Comparison of ENCODE assay signal across 1 cellular context in the genomic region with DNA sequence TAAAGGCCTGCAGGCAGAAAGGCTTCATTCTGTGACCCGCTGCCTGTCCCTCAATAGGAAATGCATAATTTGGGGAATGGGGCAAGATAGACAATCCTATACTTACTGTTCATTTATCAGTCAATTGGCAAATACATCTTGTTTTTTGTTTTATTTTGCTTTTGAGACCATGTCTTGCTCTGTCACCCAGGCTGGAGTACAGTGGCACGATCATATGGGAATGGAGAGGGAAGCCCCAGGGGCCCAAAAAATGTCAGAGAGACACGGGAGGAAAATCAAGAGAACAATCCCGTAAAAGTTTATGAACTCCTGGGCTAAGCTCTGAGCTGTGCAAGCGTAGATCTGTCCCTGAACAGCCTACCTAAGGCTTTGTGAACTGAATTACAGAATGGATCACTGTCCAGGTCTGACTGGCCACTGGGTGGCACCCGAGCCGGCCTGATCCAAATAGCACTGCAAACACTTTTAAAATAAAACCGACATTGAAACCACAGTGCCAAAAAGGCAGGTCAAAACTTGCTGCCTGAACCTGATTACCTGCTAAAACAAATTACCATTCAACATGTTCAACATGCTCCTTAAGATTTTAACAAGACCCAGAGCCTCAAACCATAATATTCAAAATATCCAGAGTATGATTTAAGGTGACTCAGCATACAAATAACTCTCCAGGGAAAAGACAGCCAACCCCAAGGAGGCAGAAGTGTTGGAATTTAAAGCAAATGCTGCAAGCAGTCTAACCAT.
A peak's percentile ranks its signal among the peaks of the same experiment; 100 is the strongest.
TF ChIP-seq lines count a peak whose summit lies in the region.

No MANE protein-coding gene starts in this region.

TF ChIP-seq in K562, 482 proteins besides CTCF, POLR2A, EP300 and RAD21 (continued from another document and continues in another):
- TF ChIP-seq TAF7 (tag; IDR thresholded peaks at IDR 0.05) = no peak
- no peak for TF ChIP-seq HMG20A (CRISPR knock-in tag; conservative IDR thresholded peaks at IDR 0.05)
- TF ChIP-seq, protein P1, sequence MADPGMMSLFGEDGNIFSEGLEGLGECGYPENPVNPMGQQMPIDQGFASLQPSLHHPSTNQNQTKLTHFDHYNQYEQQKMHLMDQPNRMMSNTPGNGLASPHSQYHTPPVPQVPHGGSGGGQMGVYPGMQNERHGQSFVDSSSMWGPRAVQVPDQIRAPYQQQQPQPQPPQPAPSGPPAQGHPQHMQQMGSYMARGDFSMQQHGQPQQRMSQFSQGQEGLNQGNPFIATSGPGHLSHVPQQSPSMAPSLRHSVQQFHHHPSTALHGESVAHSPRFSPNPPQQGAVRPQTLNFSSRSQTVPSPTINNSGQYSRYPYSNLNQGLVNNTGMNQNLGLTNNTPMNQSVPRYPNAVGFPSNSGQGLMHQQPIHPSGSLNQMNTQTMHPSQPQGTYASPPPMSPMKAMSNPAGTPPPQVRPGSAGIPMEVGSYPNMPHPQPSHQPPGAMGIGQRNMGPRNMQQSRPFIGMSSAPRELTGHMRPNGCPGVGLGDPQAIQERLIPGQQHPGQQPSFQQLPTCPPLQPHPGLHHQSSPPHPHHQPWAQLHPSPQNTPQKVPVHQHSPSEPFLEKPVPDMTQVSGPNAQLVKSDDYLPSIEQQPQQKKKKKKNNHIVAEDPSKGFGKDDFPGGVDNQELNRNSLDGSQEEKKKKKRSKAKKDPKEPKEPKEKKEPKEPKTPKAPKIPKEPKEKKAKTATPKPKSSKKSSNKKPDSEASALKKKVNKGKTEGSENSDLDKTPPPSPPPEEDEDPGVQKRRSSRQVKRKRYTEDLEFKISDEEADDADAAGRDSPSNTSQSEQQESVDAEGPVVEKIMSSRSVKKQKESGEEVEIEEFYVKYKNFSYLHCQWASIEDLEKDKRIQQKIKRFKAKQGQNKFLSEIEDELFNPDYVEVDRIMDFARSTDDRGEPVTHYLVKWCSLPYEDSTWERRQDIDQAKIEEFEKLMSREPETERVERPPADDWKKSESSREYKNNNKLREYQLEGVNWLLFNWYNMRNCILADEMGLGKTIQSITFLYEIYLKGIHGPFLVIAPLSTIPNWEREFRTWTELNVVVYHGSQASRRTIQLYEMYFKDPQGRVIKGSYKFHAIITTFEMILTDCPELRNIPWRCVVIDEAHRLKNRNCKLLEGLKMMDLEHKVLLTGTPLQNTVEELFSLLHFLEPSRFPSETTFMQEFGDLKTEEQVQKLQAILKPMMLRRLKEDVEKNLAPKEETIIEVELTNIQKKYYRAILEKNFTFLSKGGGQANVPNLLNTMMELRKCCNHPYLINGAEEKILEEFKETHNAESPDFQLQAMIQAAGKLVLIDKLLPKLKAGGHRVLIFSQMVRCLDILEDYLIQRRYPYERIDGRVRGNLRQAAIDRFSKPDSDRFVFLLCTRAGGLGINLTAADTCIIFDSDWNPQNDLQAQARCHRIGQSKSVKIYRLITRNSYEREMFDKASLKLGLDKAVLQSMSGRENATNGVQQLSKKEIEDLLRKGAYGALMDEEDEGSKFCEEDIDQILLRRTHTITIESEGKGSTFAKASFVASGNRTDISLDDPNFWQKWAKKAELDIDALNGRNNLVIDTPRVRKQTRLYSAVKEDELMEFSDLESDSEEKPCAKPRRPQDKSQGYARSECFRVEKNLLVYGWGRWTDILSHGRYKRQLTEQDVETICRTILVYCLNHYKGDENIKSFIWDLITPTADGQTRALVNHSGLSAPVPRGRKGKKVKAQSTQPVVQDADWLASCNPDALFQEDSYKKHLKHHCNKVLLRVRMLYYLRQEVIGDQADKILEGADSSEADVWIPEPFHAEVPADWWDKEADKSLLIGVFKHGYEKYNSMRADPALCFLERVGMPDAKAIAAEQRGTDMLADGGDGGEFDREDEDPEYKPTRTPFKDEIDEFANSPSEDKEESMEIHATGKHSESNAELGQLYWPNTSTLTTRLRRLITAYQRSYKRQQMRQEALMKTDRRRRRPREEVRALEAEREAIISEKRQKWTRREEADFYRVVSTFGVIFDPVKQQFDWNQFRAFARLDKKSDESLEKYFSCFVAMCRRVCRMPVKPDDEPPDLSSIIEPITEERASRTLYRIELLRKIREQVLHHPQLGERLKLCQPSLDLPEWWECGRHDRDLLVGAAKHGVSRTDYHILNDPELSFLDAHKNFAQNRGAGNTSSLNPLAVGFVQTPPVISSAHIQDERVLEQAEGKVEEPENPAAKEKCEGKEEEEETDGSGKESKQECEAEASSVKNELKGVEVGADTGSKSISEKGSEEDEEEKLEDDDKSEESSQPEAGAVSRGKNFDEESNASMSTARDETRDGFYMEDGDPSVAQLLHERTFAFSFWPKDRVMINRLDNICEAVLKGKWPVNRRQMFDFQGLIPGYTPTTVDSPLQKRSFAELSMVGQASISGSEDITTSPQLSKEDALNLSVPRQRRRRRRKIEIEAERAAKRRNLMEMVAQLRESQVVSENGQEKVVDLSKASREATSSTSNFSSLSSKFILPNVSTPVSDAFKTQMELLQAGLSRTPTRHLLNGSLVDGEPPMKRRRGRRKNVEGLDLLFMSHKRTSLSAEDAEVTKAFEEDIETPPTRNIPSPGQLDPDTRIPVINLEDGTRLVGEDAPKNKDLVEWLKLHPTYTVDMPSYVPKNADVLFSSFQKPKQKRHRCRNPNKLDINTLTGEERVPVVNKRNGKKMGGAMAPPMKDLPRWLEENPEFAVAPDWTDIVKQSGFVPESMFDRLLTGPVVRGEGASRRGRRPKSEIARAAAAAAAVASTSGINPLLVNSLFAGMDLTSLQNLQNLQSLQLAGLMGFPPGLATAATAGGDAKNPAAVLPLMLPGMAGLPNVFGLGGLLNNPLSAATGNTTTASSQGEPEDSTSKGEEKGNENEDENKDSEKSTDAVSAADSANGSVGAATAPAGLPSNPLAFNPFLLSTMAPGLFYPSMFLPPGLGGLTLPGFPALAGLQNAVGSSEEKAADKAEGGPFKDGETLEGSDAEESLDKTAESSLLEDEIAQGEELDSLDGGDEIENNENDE (IDR thresholded peaks at IDR 0.05; ENCODE audit: low read depth, low read length) = no peak
- TF ChIP-seq, protein P2, sequence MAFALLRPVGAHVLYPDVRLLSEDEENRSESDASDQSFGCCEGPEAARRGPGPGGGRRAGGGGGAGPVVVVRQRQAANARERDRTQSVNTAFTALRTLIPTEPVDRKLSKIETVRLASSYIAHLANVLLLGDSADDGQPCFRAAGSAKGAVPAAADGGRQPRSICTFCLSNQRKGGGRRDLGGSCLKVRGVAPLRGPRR (CRISPR knock-in tag; IDR thresholded peaks at IDR 0.05) = no peak
- TF ChIP-seq FOXK2 (conservative IDR thresholded peaks at IDR 0.05 in 1 of 2, IDR thresholded peaks at IDR 0.05 in 1 of 2; ENCODE audit: low read depth in 2 of 2) = no peak
- TF ChIP-seq, protein P3, sequence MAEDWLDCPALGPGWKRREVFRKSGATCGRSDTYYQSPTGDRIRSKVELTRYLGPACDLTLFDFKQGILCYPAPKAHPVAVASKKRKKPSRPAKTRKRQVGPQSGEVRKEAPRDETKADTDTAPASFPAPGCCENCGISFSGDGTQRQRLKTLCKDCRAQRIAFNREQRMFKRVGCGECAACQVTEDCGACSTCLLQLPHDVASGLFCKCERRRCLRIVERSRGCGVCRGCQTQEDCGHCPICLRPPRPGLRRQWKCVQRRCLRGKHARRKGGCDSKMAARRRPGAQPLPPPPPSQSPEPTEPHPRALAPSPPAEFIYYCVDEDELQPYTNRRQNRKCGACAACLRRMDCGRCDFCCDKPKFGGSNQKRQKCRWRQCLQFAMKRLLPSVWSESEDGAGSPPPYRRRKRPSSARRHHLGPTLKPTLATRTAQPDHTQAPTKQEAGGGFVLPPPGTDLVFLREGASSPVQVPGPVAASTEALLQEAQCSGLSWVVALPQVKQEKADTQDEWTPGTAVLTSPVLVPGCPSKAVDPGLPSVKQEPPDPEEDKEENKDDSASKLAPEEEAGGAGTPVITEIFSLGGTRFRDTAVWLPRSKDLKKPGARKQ (CRISPR knock-in tag; IDR thresholded peaks at IDR 0.05) = no peak
- TF ChIP-seq ARID1B (IDR thresholded peaks at IDR 0.05) = 0 out of 2 replicates have a peak, but pooled peaks have one; percentile 22
- TF ChIP-seq, protein P4, sequence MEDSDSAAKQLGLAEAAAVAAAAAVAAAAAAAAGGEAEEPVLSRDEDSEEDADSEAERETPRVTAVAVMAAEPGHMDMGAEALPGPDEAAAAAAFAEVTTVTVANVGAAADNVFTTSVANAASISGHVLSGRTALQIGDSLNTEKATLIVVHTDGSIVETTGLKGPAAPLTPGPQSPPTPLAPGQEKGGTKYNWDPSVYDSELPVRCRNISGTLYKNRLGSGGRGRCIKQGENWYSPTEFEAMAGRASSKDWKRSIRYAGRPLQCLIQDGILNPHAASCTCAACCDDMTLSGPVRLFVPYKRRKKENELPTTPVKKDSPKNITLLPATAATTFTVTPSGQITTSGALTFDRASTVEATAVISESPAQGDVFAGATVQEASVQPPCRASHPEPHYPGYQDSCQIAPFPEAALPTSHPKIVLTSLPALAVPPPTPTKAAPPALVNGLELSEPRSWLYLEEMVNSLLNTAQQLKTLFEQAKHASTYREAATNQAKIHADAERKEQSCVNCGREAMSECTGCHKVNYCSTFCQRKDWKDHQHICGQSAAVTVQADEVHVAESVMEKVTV (CRISPR knock-in tag; IDR thresholded peaks at IDR 0.05) = peak; percentile 54
- no peak for TF ChIP-seq SUPT5H (IDR thresholded peaks at IDR 0.05)
- peak; percentile 75 for TF ChIP-seq MAFG (tag; conservative IDR thresholded peaks at IDR 0.05)
- peak; percentile 28; the same call in 1 of the 2 replicates for TF ChIP-seq MAFK (IDR thresholded peaks at IDR 0.05; ENCODE audit: low read length)
- no peak for TF ChIP-seq RFX1 (IDR thresholded peaks at IDR 0.05)
- no peak for TF ChIP-seq DACH1 (IDR thresholded peaks at IDR 0.05; ENCODE audit: partially characterized antibody)
- no peak for TF ChIP-seq TSC22D4 (tag; IDR thresholded peaks at IDR 0.05)
- no peak for TF ChIP-seq ZNF212 (CRISPR knock-in tag; IDR thresholded peaks at IDR 0.05)
- TF ChIP-seq, protein P5, sequence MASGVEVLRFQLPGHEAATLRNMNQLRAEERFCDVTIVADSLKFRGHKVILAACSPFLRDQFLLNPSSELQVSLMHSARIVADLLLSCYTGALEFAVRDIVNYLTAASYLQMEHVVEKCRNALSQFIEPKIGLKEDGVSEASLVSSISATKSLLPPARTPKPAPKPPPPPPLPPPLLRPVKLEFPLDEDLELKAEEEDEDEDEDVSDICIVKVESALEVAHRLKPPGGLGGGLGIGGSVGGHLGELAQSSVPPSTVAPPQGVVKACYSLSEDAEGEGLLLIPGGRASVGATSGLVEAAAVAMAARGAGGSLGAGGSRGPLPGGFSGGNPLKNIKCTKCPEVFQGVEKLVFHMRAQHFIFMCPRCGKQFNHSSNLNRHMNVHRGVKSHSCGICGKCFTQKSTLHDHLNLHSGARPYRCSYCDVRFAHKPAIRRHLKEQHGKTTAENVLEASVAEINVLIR (CRISPR knock-in tag; IDR thresholded peaks at IDR 0.05) = no peak
- TF ChIP-seq ZEB2 (IDR thresholded peaks at IDR 0.05) = no peak
- TF ChIP-seq ZNF57 (CRISPR knock-in tag; IDR thresholded peaks at IDR 0.05) = no peak
- TF ChIP-seq, protein P6, sequence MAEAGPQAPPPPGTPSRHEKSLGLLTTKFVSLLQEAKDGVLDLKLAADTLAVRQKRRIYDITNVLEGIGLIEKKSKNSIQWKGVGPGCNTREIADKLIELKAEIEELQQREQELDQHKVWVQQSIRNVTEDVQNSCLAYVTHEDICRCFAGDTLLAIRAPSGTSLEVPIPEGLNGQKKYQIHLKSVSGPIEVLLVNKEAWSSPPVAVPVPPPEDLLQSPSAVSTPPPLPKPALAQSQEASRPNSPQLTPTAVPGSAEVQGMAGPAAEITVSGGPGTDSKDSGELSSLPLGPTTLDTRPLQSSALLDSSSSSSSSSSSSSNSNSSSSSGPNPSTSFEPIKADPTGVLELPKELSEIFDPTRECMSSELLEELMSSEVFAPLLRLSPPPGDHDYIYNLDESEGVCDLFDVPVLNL (CRISPR knock-in tag; IDR thresholded peaks at IDR 0.05; ENCODE audit: low read depth) = no peak
- no peak for TF ChIP-seq RUNX1 (IDR thresholded peaks at IDR 0.05; ENCODE audit: low read depth)
- TF ChIP-seq, protein P7, sequence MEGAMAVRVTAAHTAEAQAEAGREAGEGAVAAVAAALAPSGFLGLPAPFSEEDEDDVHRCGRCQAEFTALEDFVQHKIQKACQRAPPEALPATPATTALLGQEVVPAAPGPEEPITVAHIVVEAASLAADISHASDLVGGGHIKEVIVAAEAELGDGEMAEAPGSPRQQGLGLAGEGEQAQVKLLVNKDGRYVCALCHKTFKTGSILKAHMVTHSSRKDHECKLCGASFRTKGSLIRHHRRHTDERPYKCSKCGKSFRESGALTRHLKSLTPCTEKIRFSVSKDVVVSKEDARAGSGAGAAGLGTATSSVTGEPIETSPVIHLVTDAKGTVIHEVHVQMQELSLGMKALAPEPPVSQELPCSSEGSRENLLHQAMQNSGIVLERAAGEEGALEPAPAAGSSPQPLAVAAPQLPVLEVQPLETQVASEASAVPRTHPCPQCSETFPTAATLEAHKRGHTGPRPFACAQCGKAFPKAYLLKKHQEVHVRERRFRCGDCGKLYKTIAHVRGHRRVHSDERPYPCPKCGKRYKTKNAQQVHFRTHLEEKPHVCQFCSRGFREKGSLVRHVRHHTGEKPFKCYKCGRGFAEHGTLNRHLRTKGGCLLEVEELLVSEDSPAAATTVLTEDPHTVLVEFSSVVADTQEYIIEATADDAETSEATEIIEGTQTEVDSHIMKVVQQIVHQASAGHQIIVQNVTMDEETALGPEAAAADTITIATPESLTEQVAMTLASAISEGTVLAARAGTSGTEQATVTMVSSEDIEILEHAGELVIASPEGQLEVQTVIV (CRISPR knock-in tag; IDR thresholded peaks at IDR 0.05; ENCODE audit: borderline replicate concordance) = no peak
- 0 out of 2 replicates have a peak, but pooled peaks have one; percentile 33 for TF ChIP-seq DNMT1 (IDR thresholded peaks at IDR 0.05)
- TF ChIP-seq HEY1 (CRISPR knock-in tag; IDR thresholded peaks at IDR 0.05; ENCODE audit: borderline replicate concordance) = no peak
- TF ChIP-seq, protein P8, sequence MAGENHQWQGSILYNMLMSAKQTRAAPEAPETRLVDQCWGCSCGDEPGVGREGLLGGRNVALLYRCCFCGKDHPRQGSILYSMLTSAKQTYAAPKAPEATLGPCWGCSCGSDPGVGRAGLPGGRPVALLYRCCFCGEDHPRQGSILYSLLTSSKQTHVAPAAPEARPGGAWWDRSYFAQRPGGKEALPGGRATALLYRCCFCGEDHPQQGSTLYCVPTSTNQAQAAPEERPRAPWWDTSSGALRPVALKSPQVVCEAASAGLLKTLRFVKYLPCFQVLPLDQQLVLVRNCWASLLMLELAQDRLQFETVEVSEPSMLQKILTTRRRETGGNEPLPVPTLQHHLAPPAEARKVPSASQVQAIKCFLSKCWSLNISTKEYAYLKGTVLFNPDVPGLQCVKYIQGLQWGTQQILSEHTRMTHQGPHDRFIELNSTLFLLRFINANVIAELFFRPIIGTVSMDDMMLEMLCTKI (IDR thresholded peaks at IDR 0.05; ENCODE audit: partially characterized antibody) = no peak
